Comparison of ENCODE assay signal across 19 cellular contexts in the genomic region with DNA sequence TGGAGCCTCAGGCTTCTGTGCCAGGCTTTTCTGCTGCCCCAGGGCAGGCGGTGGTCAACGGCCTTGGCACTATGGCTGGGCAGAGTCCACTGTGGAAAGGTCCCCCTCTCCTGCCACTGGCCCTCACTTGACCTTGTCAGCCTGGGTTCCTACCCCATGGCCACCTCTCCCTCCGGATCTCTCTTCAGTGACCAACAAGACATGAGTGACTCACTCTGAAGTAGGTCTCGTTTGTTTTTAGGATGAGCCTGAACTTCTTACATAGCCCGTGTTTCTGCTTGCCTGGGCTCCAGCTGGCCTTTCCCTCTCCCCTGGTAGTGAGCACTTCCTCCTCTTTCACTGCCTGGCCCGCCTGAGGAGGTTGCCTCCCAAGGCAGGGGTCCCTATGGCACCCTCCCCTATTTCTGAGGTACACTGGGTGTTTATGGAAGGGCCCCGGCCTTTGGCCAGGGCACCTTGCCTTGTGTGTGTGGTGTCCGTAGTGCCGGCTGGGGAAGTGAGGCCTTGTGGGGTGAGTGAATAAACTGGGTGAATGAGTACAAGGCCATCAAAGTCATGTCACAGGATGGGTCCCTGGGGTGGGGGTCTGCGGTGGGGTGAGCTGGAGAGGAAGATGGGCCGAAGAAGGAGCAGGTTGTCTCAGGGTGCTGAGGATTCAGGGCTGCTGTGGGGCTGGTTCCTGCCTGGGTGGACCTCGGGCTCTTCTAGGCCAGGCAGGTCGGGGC. TPM values are rescaled to one million over a fixed set of nuclear protein-coding genes. Genes with fewer than 3 reads are reported as not detected.
DNase-seq lines count a peak whose midpoint lies in the region; ATAC-seq and TF ChIP-seq lines count a peak whose summit lies in the region.
"Had no signal": no experiment of that assay in that cellular context is flagged by ENCODE, and none has a peak within 500 bp of the region (broad histone marks: within the 10 kb centered on the region; RNA-seq: fewer than 3 reads in every experiment).

No MANE protein-coding gene starts in this region.

- no peak for ATAC-seq in GM19395 (IDR thresholded peaks at IDR 0.05; ENCODE audit: unreplicated experiment)
- no peak for ATAC-seq in HG03342 (IDR thresholded peaks at IDR 0.05; ENCODE audit: unreplicated experiment)
- ATAC-seq: natural killer cell; stimulated activated naive CD8-positive, alpha-beta T cell treated with anti-CD3 and anti-CD28 coated beads, Interleukin-15, Interleukin-2, amounts not matched to agents 100 U/mL and 50 U/mL, for 24 hours had no signal

- peak overlapping the region; percentile 10 for H3K4me2 ChIP-seq in parathyroid adenoma (ENCODE audit: low read length)

- intact Hi-C loops in esophagus muscularis mucosa (cut with DNase I), result no loop called here

- TF ChIP-seq POLR2A in esophagus muscularis mucosa (IDR thresholded peaks at IDR 0.05; ENCODE audit: low read depth), result no peak

- H3K4me3 ChIP-seq in esophagus muscularis mucosa (peak overlapping the region in 3 of 4 donors; percentile 48 to 61 (median 51)), parathyroid adenoma (ENCODE audit: low read depth, low read length) (no peak overlapping the region)
- H3K4me3 ChIP-seq in effector memory CD4-positive, alpha-beta T cell (ENCODE audit: insufficient read depth, low read depth, low read length, poor library complexity, severe bottlenecking), result no peak overlapping the region

- DNase-seq in stimulated activated CD4-positive, alpha-beta T cell treated with anti-CD3 and anti-CD28 coated beads, Interleukin-4, amount 100 ng/mL, for 24 hours, result peak; percentile 1
- DNase-seq in stimulated activated CD4-positive, alpha-beta T cell treated with anti-CD3 and anti-CD28 coated beads, Interleukin-4, amount 100 ng/mL, for 1 hour, result no peak
- no peak for DNase-seq in esophagus muscularis mucosa (ENCODE audit: extremely low spot score)
- DNase-seq in hypothalamus (lab: John Stamatoyannopoulos, UW), result no peak
- DNase-seq in effector memory CD4-positive, alpha-beta T cell, result no peak
- DNase-seq: activated effector memory CD4-positive, alpha-beta T cell treated with anti-CD3 and anti-CD28 coated beads, Interleukin-2, amount 50 U/mL, for 16 hours; CD8-positive, alpha-beta memory T cell; DND-41; Kasumi-1; natural killer cell; NCI-H1417 treated with DMSO at 0.1 percent for 48 hours; NCI-H226; RPMI8226; stimulated activated naive CD8-positive, alpha-beta T cell treated with anti-CD3 and anti-CD28 coated beads, Interleukin-15, Interleukin-2, amounts not matched to agents 100 U/mL and 50 U/mL, for 24 hours had no signal

- no peaks in the 10 kb centered on the region for H3K79me2 ChIP-seq in parathyroid adenoma

- no peak overlapping the region for H3K9ac ChIP-seq in parathyroid adenoma

- H3K27ac ChIP-seq in esophagus muscularis mucosa (replicated peaks in 1 of 4) (no peak overlapping the region), parathyroid adenoma (no peak overlapping the region)
- H3K27ac ChIP-seq in effector memory CD4-positive, alpha-beta T cell (ENCODE audit: insufficient read depth, low read length, poor library complexity, severe bottlenecking), result no peak overlapping the region
- H3K27ac ChIP-seq: vagina, VCaP had no signal

- H3K9me3 ChIP-seq in esophagus muscularis mucosa (no peaks in the 10 kb centered on the region), parathyroid adenoma (ENCODE audit: control insufficient read depth, low read length) (no peaks in the 10 kb centered on the region)
- H3K9me3 ChIP-seq in effector memory CD4-positive, alpha-beta T cell (ENCODE audit: control insufficient read depth, low read length), result no peaks in the 10 kb centered on the region
- H3K9me3 ChIP-seq: vagina had no signal

- no peak overlapping the region for H2AFZ ChIP-seq in parathyroid adenoma

- H3K27me3 ChIP-seq in esophagus muscularis mucosa (peaks cover 4 to 37% (median 18%) of the 10 kb centered on the region in 4 donors), parathyroid adenoma (ENCODE audit: control insufficient read depth, insufficient read depth, low read length) (no peaks in the 10 kb centered on the region)
- H3K27me3 ChIP-seq in effector memory CD4-positive, alpha-beta T cell (replicated peaks; ENCODE audit: control insufficient read depth, insufficient read depth, low read length, poor library complexity, severe bottlenecking), result peaks cover 10% of the 10 kb centered on the region

- H3K36me3 ChIP-seq in esophagus muscularis mucosa, result peaks cover 0 to 49% (median 0%) of the 10 kb centered on the region in 4 donors
- H3K36me3 ChIP-seq in parathyroid adenoma (ENCODE audit: control insufficient read depth, insufficient read depth, low read length), result no peaks in the 10 kb centered on the region
- H3K36me3 ChIP-seq in effector memory CD4-positive, alpha-beta T cell (ENCODE audit: control insufficient read depth, insufficient read depth, low read length), result no peaks in the 10 kb centered on the region
- H3K36me3 ChIP-seq: vagina had no signal

- H3K4me1 ChIP-seq in esophagus muscularis mucosa (peaks cover 8 to 21% (median 18%) of the 10 kb centered on the region in 4 donors), parathyroid adenoma (no peaks in the 10 kb centered on the region)
- peaks cover 11% of the 10 kb centered on the region for H3K4me1 ChIP-seq in effector memory CD4-positive, alpha-beta T cell (ENCODE audit: control insufficient read depth, insufficient read depth, low read length, poor library complexity, severe bottlenecking)

- TF ChIP-seq CTCF in esophagus muscularis mucosa (IDR thresholded peaks at IDR 0.05) (no peak), parathyroid adenoma (IDR thresholded peaks at IDR 0.05) (no peak)

- WGBS in esophagus muscularis mucosa, result 92% methylated on average over 13 of the region's 13 CpGs

- TF ChIP-seq EP300 in esophagus muscularis mucosa (IDR thresholded peaks at IDR 0.05), result no peak

RNA-seq across cellular contexts. Expression of a gene that starts 5.0 kb away (rescaled TPM):
- total RNA-seq in esophagus muscularis mucosa, result 10 to 100 TPM in 3 of 4 donors, 1 to 10 TPM in 1; 7.0 to 21.1 (median 16.0) TPM

RNA-seq across cellular contexts. Expression of a gene that starts 49.7 kb away (rescaled TPM):
- 10 to 100 TPM; 24.5 to 49.4 (median 28.8) TPM for total RNA-seq in esophagus muscularis mucosa

Comparison
In these comparisons a context has a peak if more than half of its experiments do, and no peak if none do; other contexts are left out.
1. H3K4me3 ChIP-seq: peak in esophagus muscularis mucosa (3 of 4); none in parathyroid adenoma (single experiment) and effector memory CD4-positive, alpha-beta T cell (single experiment).